ENCODE assay signal across 8 cellular contexts in genomic region chr17:50559674-50560184, GRCh38. TPM values are rescaled to one million over a fixed set of nuclear protein-coding genes. Genes with fewer than 3 reads are reported as not detected.
A peak's percentile ranks its signal among the peaks of the same experiment; 100 is the strongest.
DNase-seq lines count a peak whose midpoint lies in the region; ATAC-seq and TF ChIP-seq lines count a peak whose summit lies in the region.

No MANE protein-coding gene starts in this region.

- H3K27me3 Mint-ChIP-seq in activated CD4-positive, alpha-beta T cell treated with anti-CD3 and anti-CD28 coated beads, Interleukin-2, amount 10 ng/mL, durations not matched to agents 24 days and 14 days = peaks cover 59% of the 10 kb centered on the region
- peaks cover 62% of the 10 kb centered on the region for H3K27me3 Mint-ChIP-seq in central memory CD8-positive, alpha-beta T cell
- H3K27me3 Mint-ChIP-seq in stimulated activated naive CD8-positive, alpha-beta T cell treated with anti-CD3 and anti-CD28 coated beads, Interleukin-15, Interleukin-2, amounts not matched to agents 100 ng/mL and 50 ng/mL, for 24 hours = peaks cover 50% of the 10 kb centered on the region

- H3K27ac ChIP-seq in PC-9 = no peak overlapping the region

- H3K4me2 ChIP-seq in PC-9 = peak overlapping the region; percentile 67

- H3K36me3 ChIP-seq in PC-9 (ENCODE audit: low read depth) = no peaks in the 10 kb centered on the region

- DNase-seq in activated CD4-positive, alpha-beta T cell treated with anti-CD3 and anti-CD28 coated beads, Interleukin-2, amount 10 ng/mL, durations not matched to agents 24 days and 14 days = peak; percentile 79
- no peak for DNase-seq in activated CD4-positive, alpha-beta T cell treated with anti-CD3 and anti-CD28 coated beads for 1 hour
- peak in 1 of 2 experiments; percentile 22 for DNase-seq in PC-9
- no peak for DNase-seq in central memory CD8-positive, alpha-beta T cell (ENCODE audit: low spot score in 2 of 2)
- peak; percentile 50 for DNase-seq in left lobe of liver (ENCODE audit: low spot score)

- no peaks in the 10 kb centered on the region for H3K9me2 ChIP-seq in PC-9 (ENCODE audit: insufficient read depth)

- H3K4me1 ChIP-seq in PC-9 (replicated peaks; ENCODE audit: insufficient read depth) = peaks cover 7% of the 10 kb centered on the region

- H3F3A ChIP-seq in PC-9 (ENCODE audit: insufficient read depth, low read depth) = peaks cover 28% of the 10 kb centered on the region; the same call in 1 of the 2 replicates

- H3K36me3 Mint-ChIP-seq in activated CD4-positive, alpha-beta T cell treated with anti-CD3 and anti-CD28 coated beads, Interleukin-2, amount 10 ng/mL, durations not matched to agents 24 days and 14 days (ENCODE audit: low read depth) = no peaks in the 10 kb centered on the region
- H3K36me3 Mint-ChIP-seq in central memory CD8-positive, alpha-beta T cell (ENCODE audit: insufficient read depth) = peaks cover 5% of the 10 kb centered on the region
- no peaks in the 10 kb centered on the region for H3K36me3 Mint-ChIP-seq in stimulated activated naive CD8-positive, alpha-beta T cell treated with anti-CD3 and anti-CD28 coated beads, Interleukin-15, Interleukin-2, amounts not matched to agents 100 ng/mL and 50 ng/mL, for 24 hours (ENCODE audit: low read depth)

- no peaks in the 10 kb centered on the region for H4K20me1 ChIP-seq in PC-9 (ENCODE audit: insufficient read depth)

- no peaks in the 10 kb centered on the region for H3K9me3 Mint-ChIP-seq in activated CD4-positive, alpha-beta T cell treated with anti-CD3 and anti-CD28 coated beads, Interleukin-2, amount 10 ng/mL, durations not matched to agents 24 days and 14 days
- H3K9me3 Mint-ChIP-seq in central memory CD8-positive, alpha-beta T cell = no peaks in the 10 kb centered on the region
- H3K9me3 Mint-ChIP-seq in stimulated activated naive CD8-positive, alpha-beta T cell treated with anti-CD3 and anti-CD28 coated beads, Interleukin-15, Interleukin-2, amounts not matched to agents 100 ng/mL and 50 ng/mL, for 24 hours = no peaks in the 10 kb centered on the region

- H3K27me3 ChIP-seq in PC-9 (ENCODE audit: insufficient read depth, low read depth) = peaks cover 21% of the 10 kb centered on the region

- H3K9me3 ChIP-seq in PC-9 (ENCODE audit: insufficient read depth, low read depth) = no peaks in the 10 kb centered on the region

- H3K79me2 ChIP-seq in PC-9 (ENCODE audit: low read depth) = no peaks in the 10 kb centered on the region

- no peak for TF ChIP-seq CTCF in PC-9 (conservative IDR thresholded peaks at IDR 0.05)

- H3K4me1 Mint-ChIP-seq in activated CD4-positive, alpha-beta T cell treated with anti-CD3 and anti-CD28 coated beads, Interleukin-2, amount 10 ng/mL, durations not matched to agents 24 days and 14 days = peaks cover 12% of the 10 kb centered on the region
- peaks cover 22% of the 10 kb centered on the region for H3K4me1 Mint-ChIP-seq in central memory CD8-positive, alpha-beta T cell
- H3K4me1 Mint-ChIP-seq in stimulated activated naive CD8-positive, alpha-beta T cell treated with anti-CD3 and anti-CD28 coated beads, Interleukin-15, Interleukin-2, amounts not matched to agents 100 ng/mL and 50 ng/mL, for 24 hours (ENCODE audit: low read depth) = peaks cover 27% of the 10 kb centered on the region

- no TSS peak for BruUV-seq in PC-9 (replicated peaks; lab: Mats Ljungman, UMichigan)

- no peak overlapping the region for H3K27ac Mint-ChIP-seq in activated CD4-positive, alpha-beta T cell treated with anti-CD3 and anti-CD28 coated beads, Interleukin-2, amount 10 ng/mL, durations not matched to agents 24 days and 14 days
- no peak overlapping the region for H3K27ac Mint-ChIP-seq in central memory CD8-positive, alpha-beta T cell (ENCODE audit: low read depth)
- H3K27ac Mint-ChIP-seq in stimulated activated naive CD8-positive, alpha-beta T cell treated with anti-CD3 and anti-CD28 coated beads, Interleukin-15, Interleukin-2, amounts not matched to agents 100 ng/mL and 50 ng/mL, for 24 hours = no peak overlapping the region

- H3K4me3 ChIP-seq in PC-9 = no peak overlapping the region; the same call in 1 of the 2 replicates

- intact Hi-C loops in activated CD4-positive, alpha-beta T cell treated with anti-CD3 and anti-CD28 coated beads, Interleukin-2, amount 10 ng/mL, durations not matched to agents 24 days and 14 days (cut with micrococcal nuclease) = loop anchor here (2.0 to 5.0 kb wide), 2 partner anchors 13 to 308 kb away; partner anchors contain the start of genes SPATA20 and TOB1
- intact Hi-C loops in PC-9 (cut with micrococcal nuclease; ENCODE audit: unreplicated experiment) = no loop called here

- no peak overlapping the region for H2AFZ ChIP-seq in PC-9

- CTCF ChIA-PET in PC-9 (lab: Charles Lee) = interaction anchor here (0.5 to 0.9 kb wide), 3 partner anchors 66 to 147 kb away, joined by 3 to 11 read pairs (median 4); no protein-coding TSS in a partner anchor

- POLR2A ChIA-PET in PC-9 (lab: Charles Lee; ENCODE audit: unreplicated experiment) = no interaction called here

- H3K4me3 Mint-ChIP-seq in activated CD4-positive, alpha-beta T cell treated with anti-CD3 and anti-CD28 coated beads, Interleukin-2, amount 10 ng/mL, durations not matched to agents 24 days and 14 days = peak overlapping the region; percentile 80
- peak overlapping the region; percentile 76 for H3K4me3 Mint-ChIP-seq in central memory CD8-positive, alpha-beta T cell
- peak overlapping the region; percentile 68 for H3K4me3 Mint-ChIP-seq in stimulated activated naive CD8-positive, alpha-beta T cell treated with anti-CD3 and anti-CD28 coated beads, Interleukin-15, Interleukin-2, amounts not matched to agents 100 ng/mL and 50 ng/mL, for 24 hours

- peak; percentile 13 for ATAC-seq in central memory CD8-positive, alpha-beta T cell (replicated peaks; ENCODE audit: extremely low read depth, poor library complexity, severe bottlenecking)
- ATAC-seq in left lobe of liver (peak; percentile 47), HG03196 (IDR thresholded peaks at IDR 0.05; ENCODE audit: unreplicated experiment) (no peak), HG02981 (IDR thresholded peaks at IDR 0.05; ENCODE audit: unreplicated experiment) (no peak)

RNA-seq across cellular contexts. Expression of gene CACNA1G, which starts 0.8 kb away (rescaled TPM):
- total RNA-seq in activated CD4-positive, alpha-beta T cell treated with anti-CD3 and anti-CD28 coated beads, Interleukin-2, amount 10 ng/mL, durations not matched to agents 24 days and 14 days = 0.07 TPM in 1 of 2 replicates, not detected in the other
- 0.28 and 0.46 TPM in 2 replicates for total RNA-seq in PC-9 (2021)
- 0.10 TPM for total RNA-seq in left lobe of liver

RNA-seq across cellular contexts. Expression of gene SPATA20, which starts 12.8 kb away (rescaled TPM):
- 21.6 and 22.4 TPM in 2 replicates for total RNA-seq in activated CD4-positive, alpha-beta T cell treated with anti-CD3 and anti-CD28 coated beads, Interleukin-2, amount 10 ng/mL, durations not matched to agents 24 days and 14 days
- total RNA-seq in PC-9 (2021) (41.5 and 60.5 TPM in 2 replicates), left lobe of liver (40.6 TPM)

RNA-seq across cellular contexts. Expression of gene EPN3, which starts 27.2 kb away (rescaled TPM):
- total RNA-seq in activated CD4-positive, alpha-beta T cell treated with anti-CD3 and anti-CD28 coated beads, Interleukin-2, amount 10 ng/mL, durations not matched to agents 24 days and 14 days = not detected in 2 replicates
- total RNA-seq in PC-9 (2021) (15.6 and 22.8 TPM in 2 replicates), left lobe of liver (0.35 TPM)

RNA-seq across cellular contexts. Expression of gene MYCBPAP, which starts 51.5 kb away (rescaled TPM):
- 3.5 TPM in 2 replicates for total RNA-seq in activated CD4-positive, alpha-beta T cell treated with anti-CD3 and anti-CD28 coated beads, Interleukin-2, amount 10 ng/mL, durations not matched to agents 24 days and 14 days
- total RNA-seq in PC-9 (2021) (4.9 and 11.6 TPM in 2 replicates), left lobe of liver (not detected)

Comparison
In these comparisons a context has a peak if more than half of its experiments do, and no peak if none do; other contexts are left out.
1. DNase-seq: peak in activated CD4-positive, alpha-beta T cell treated with anti-CD3 and anti-CD28 coated beads, Interleukin-2, amount 10 ng/mL, durations not matched to agents 24 days and 14 days (single experiment) and left lobe of liver (single experiment); none in activated CD4-positive, alpha-beta T cell treated with anti-CD3 and anti-CD28 coated beads for 1 hour (single experiment) and central memory CD8-positive, alpha-beta T cell (0 of 2).
2. ATAC-seq: peak in central memory CD8-positive, alpha-beta T cell (single experiment) and left lobe of liver (single experiment); none in HG03196 (single experiment) and HG02981 (single experiment).
3. RNA of gene EPN3, which starts 27.2 kb away (total RNA-seq): 15.6 to 22.8 TPM in PC-9; 0.35 TPM in left lobe of liver (single experiment) and not detected in activated CD4-positive, alpha-beta T cell treated with anti-CD3 and anti-CD28 coated beads, Interleukin-2, amount 10 ng/mL, durations not matched to agents 24 days and 14 days; every median in the first group is over 10 times any median in the second.
4. Peak in every context shown above with its lines, with median percentiles within 50 percentile points of each other: H3K4me3 Mint-ChIP-seq.